ENCODE assay signal across 8 cellular contexts in the genomic region with DNA sequence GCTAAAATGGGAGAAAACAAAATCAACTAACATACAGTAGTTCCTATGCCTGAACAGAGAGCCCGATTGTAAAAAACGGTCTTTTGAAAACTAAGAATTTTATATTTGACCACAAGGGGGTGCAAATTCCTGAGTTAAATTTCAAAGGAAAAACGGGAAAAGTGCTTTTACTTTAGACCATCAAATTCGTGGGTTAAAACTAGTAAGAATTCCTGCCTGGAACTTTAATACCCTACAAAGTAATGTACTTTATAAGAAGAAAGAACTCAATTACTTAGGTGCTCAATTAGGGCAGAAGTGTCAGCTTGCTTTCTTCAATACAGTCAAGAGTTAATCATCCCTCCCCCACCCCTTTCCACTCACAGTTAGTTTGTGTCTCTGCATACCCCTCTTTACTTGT.
DNase-seq lines count a peak whose midpoint lies in the region; ATAC-seq and TF ChIP-seq lines count a peak whose summit lies in the region.

No MANE protein-coding gene starts in this region.

- H3K36me3 ChIP-seq in Peyer's patch, result no peaks in the 10 kb centered on the region
- no peaks in the 10 kb centered on the region for H3K36me3 ChIP-seq in parathyroid adenoma (ENCODE audit: control insufficient read depth, insufficient read depth, low read length)

- no peaks in the 10 kb centered on the region for H3K27me3 ChIP-seq in Peyer's patch
- H3K27me3 ChIP-seq in parathyroid adenoma (ENCODE audit: control insufficient read depth, insufficient read depth, low read length), result no peaks in the 10 kb centered on the region

- H3K27ac ChIP-seq in Peyer's patch, result no peak overlapping the region
- no peak overlapping the region for H3K27ac ChIP-seq in parathyroid adenoma

- H3K9ac ChIP-seq in parathyroid adenoma, result no peak overlapping the region

- H3K4me3 ChIP-seq in AG10803 (ENCODE audit: low read length), result peak overlapping the region; percentile 18
- H3K4me3 ChIP-seq in GM12875 (ENCODE audit: low read depth, low read length), result no peak overlapping the region
- no peak overlapping the region for H3K4me3 ChIP-seq in Peyer's patch
- H3K4me3 ChIP-seq in epithelial cell of proximal tubule (ENCODE audit: low read depth, low read length), result peak overlapping the region; percentile 32
- no peak overlapping the region for H3K4me3 ChIP-seq in parathyroid adenoma (ENCODE audit: low read depth, low read length)

- no peak overlapping the region for H2AFZ ChIP-seq in parathyroid adenoma

- no peak for TF ChIP-seq POLR2A in Peyer's patch (IDR thresholded peaks at IDR 0.05)

- DNase-seq in AG10803 (ENCODE audit: low read depth) (no peak), Peyer's patch (no peak), epithelial cell of proximal tubule (ENCODE audit: low read depth) (no peak), NCI-H345 (lab: John Stamatoyannopoulos, UW) (no peak)
- no peak for DNase-seq in stimulated activated CD4-positive, alpha-beta T cell treated with anti-CD3 and anti-CD28 coated beads, Interleukin-1b, Interleukin-23, amount 100 ng/mL, for 48 hours

- no peak for ATAC-seq in GM18909 (IDR thresholded peaks at IDR 0.05; ENCODE audit: poor library complexity, unreplicated experiment)

- peaks cover 0 to 13% (median 0%) of the 10 kb centered on the region in 4 donors for H3K4me1 ChIP-seq in Peyer's patch
- H3K4me1 ChIP-seq in parathyroid adenoma, result no peaks in the 10 kb centered on the region

- no peaks in the 10 kb centered on the region for H3K79me2 ChIP-seq in parathyroid adenoma

- H3K9me3 ChIP-seq in Peyer's patch, result no peaks in the 10 kb centered on the region
- no peaks in the 10 kb centered on the region for H3K9me3 ChIP-seq in parathyroid adenoma (ENCODE audit: control insufficient read depth, low read length)

- H3K4me2 ChIP-seq in parathyroid adenoma (ENCODE audit: low read length), result no peak overlapping the region

- peak; percentile 54 for TF ChIP-seq CTCF in AG10803 (conservative IDR thresholded peaks at IDR 0.05; ENCODE audit: low read length)
- TF ChIP-seq CTCF in GM12875 (IDR thresholded peaks at IDR 0.05; ENCODE audit: borderline replicate concordance, insufficient read depth, low read depth, low read length), result peak; percentile 14; the same call in 1 of the 2 replicates
- peak; percentile 58 to 83 (median 68) for TF ChIP-seq CTCF in Peyer's patch (IDR thresholded peaks at IDR 0.05)
- peak; percentile 58 for TF ChIP-seq CTCF in epithelial cell of proximal tubule (conservative IDR thresholded peaks at IDR 0.05; ENCODE audit: low read depth, low read length)
- peak; percentile 44 for TF ChIP-seq CTCF in parathyroid adenoma (IDR thresholded peaks at IDR 0.05)

Comparison
In these comparisons a context has a peak if more than half of its experiments do, and no peak if none do; other contexts are left out.
1. H3K4me3 ChIP-seq: peak in AG10803 (single experiment) and epithelial cell of proximal tubule (single experiment); none in GM12875 (single experiment), Peyer's patch (0 of 4) and parathyroid adenoma (single experiment).
2. CTCF ChIP-seq: peak in every context shown above with its lines; median percentile 68 in Peyer's patch; 58 in epithelial cell of proximal tubule; 54 in AG10803; 44 in parathyroid adenoma; 14 in GM12875.